ENCODE assay signal across 9 cellular contexts in genomic region chr1:151371744-151372410, GRCh38. TPM values are rescaled to one million over a fixed set of nuclear protein-coding genes. Genes with fewer than 3 reads are reported as not detected.
DNase-seq lines count a peak whose midpoint lies in the region; ATAC-seq, FAIRE-seq and TF ChIP-seq lines count a peak whose summit lies in the region.
"Had no signal": no experiment of that assay in that cellular context is flagged by ENCODE, and none has a peak within 500 bp of the region (broad histone marks: within the 10 kb centered on the region; RNA-seq: fewer than 3 reads in every experiment).

No MANE protein-coding gene starts in this region.

- peaks cover 29% of the 10 kb centered on the region for H3K4me1 Mint-ChIP-seq in HFFc6 (ENCODE audit: low read depth)
- H3K4me1 Mint-ChIP-seq: naive B cell had no signal

- ATAC-seq in psoas muscle, result peak; percentile 24 to 57 (median 44)

- H3K4me3 ChIP-seq in psoas muscle, result peak overlapping the region; percentile 76

- no peaks in the 10 kb centered on the region for H3K9me3 Mint-ChIP-seq in HFFc6
- H3K9me3 Mint-ChIP-seq: naive B cell had no signal

- CTCF ChIA-PET in RWPE1 (lab: Yijun Ruan, JAX), result interaction anchor here (0.6 kb wide), 2 partner anchors 19 to 25 kb away, joined by 3 read pairs; no protein-coding TSS in a partner anchor

- POLR2A ChIA-PET in RWPE1 (lab: Yijun Ruan, JAX; ENCODE audit: low non-redundant PET), result no interaction called here

- peak overlapping the region; percentile 84 for H3K4me3 Mint-ChIP-seq in HFFc6
- H3K4me3 Mint-ChIP-seq: naive B cell had no signal

- H3K27me3 Mint-ChIP-seq in HFFc6 (ENCODE audit: insufficient read depth), result peaks cover 21% of the 10 kb centered on the region
- H3K27me3 Mint-ChIP-seq: naive B cell had no signal

- no peaks in the 10 kb centered on the region for H3K9me3 ChIP-seq in psoas muscle

- FAIRE-seq in D721Med (lab: Jason Lieb, UNC), result no peak

- H3K36me3 ChIP-seq in psoas muscle (ENCODE audit: insufficient read depth in 1 of 2, low read depth in 1 of 2), result peaks cover 0 to 19% of the 10 kb centered on the region in 2 donors

- intact Hi-C loops in psoas muscle (cut with DNase I), result no loop called here

- H3K27me3 ChIP-seq in psoas muscle (ENCODE audit: insufficient read depth in 3 of 3, low read length in 2 of 3), result no peaks in the 10 kb centered on the region

- H3K4me1 ChIP-seq in psoas muscle, result peaks cover 44% of the 10 kb centered on the region

- no peaks in the 10 kb centered on the region for H3K36me3 Mint-ChIP-seq in HFFc6 (ENCODE audit: low read depth)
- H3K36me3 Mint-ChIP-seq: naive B cell had no signal

- no peak for TF ChIP-seq CTCF in HFFc6 (IDR thresholded peaks at IDR 0.05)
- TF ChIP-seq CTCF in RWPE1 (conservative IDR thresholded peaks at IDR 0.05; ENCODE audit: low read depth), result no peak
- TF ChIP-seq CTCF in psoas muscle (IDR thresholded peaks at IDR 0.05), result no peak
- no peak for TF ChIP-seq CTCF in D721Med (IDR thresholded peaks at IDR 0.05; ENCODE audit: insufficient read depth, missing control alignments)

- peak overlapping the region; percentile 83 for H3K27ac ChIP-seq in RWPE1
- H3K27ac ChIP-seq in psoas muscle, result peak overlapping the region; percentile 73

- H3K27ac Mint-ChIP-seq in HFFc6, result peak overlapping the region; percentile 43; the same call in 1 of the 2 replicates

- 13 to 30% (median 17%) methylated on average over 8 of the region's 8 CpGs for WGBS in psoas muscle, 3 donors

- DNase-seq in HFFc6, result peak; percentile 5
- DNase-seq in RWPE1 (ENCODE audit: low spot score), result peak; percentile 42
- DNase-seq in glomerular visceral epithelial cell (ENCODE audit: extremely low spot score), result peak; percentile 58
- peak; percentile 57 to 77 for DNase-seq in psoas muscle
- no peak for DNase-seq in D721Med (ENCODE audit: insufficient read length, low spot score)
- DNase-seq in iPS-NIHi7 (ENCODE audit: extremely low spot score), result no peak
- no peak for DNase-seq in germinal center (ENCODE audit: low spot score)
- DNase-seq in amniotic stem cell (lab: John Stamatoyannopoulos, UW), result no peak
- DNase-seq: naive B cell had no signal

RNA-seq across cellular contexts. Expression of gene SELENBP1, which starts 0.6 kb away (rescaled TPM):
- total RNA-seq in HFFc6 (2021; fragmentation: NEBNext Ultra II Directional; extraction: Animal tissue kit (Norgen Biotek cat#: 25700)), result 10 to 100 TPM; 11.2 to 15.6 (median 14.6) TPM
- 10 to 100 TPM; 19.7 to 89.2 (median 56.3) TPM for total RNA-seq in psoas muscle
- 10 to 100 TPM; 12.7 to 41.2 (median 26.7) TPM for polyA plus RNA-seq in psoas muscle

RNA-seq across cellular contexts. Expression of gene RFX5, which starts 24.8 kb away (rescaled TPM):
- total RNA-seq in HFFc6 (2021; fragmentation: NEBNext Ultra II Directional; extraction: Animal tissue kit (Norgen Biotek cat#: 25700)), result 10 to 100 TPM; 32.1 to 39.0 (median 35.7) TPM
- total RNA-seq in psoas muscle, result 10 to 100 TPM; 16.9 to 38.7 (median 21.6) TPM
- polyA plus RNA-seq in psoas muscle, result 10 to 100 TPM in 1 of 3 donors, 1 to 10 TPM in 2; 4.7 to 36.3 (median 8.5) TPM

RNA-seq across cellular contexts. Expression of gene PSMB4, which starts 27.5 kb away (rescaled TPM):
- 100 to 1,000 TPM; 342 to 409 (median 371) TPM for total RNA-seq in HFFc6 (2021; fragmentation: NEBNext Ultra II Directional; extraction: Animal tissue kit (Norgen Biotek cat#: 25700))
- 100 to 1,000 TPM; 149 to 285 (median 230) TPM for total RNA-seq in psoas muscle
- polyA plus RNA-seq in psoas muscle, result 100 to 1,000 TPM; 354 to 521 (median 465) TPM

RNA-seq across cellular contexts. Expression of gene PI4KB, which starts 44.7 kb away (rescaled TPM):
- 10 to 100 TPM; 63.6 to 73.0 (median 70.0) TPM for total RNA-seq in HFFc6 (2021; fragmentation: NEBNext Ultra II Directional; extraction: Animal tissue kit (Norgen Biotek cat#: 25700))
- total RNA-seq in psoas muscle, result 10 to 100 TPM; 51.9 to 96.4 (median 78.8) TPM
- 10 to 100 TPM; 42.6 to 66.3 (median 53.2) TPM for polyA plus RNA-seq in psoas muscle

Comparison
In these comparisons a context has a peak if more than half of its experiments do, and no peak if none do; other contexts are left out.
1. DNase-seq: peak in HFFc6 (single experiment), RWPE1 (single experiment), glomerular visceral epithelial cell (single experiment) and psoas muscle (2 of 2); none in D721Med (single experiment), iPS-NIHi7 (single experiment), germinal center (single experiment) and amniotic stem cell (single experiment).